20 cellular contexts compared by ENCODE assay signal in the genomic region with DNA sequence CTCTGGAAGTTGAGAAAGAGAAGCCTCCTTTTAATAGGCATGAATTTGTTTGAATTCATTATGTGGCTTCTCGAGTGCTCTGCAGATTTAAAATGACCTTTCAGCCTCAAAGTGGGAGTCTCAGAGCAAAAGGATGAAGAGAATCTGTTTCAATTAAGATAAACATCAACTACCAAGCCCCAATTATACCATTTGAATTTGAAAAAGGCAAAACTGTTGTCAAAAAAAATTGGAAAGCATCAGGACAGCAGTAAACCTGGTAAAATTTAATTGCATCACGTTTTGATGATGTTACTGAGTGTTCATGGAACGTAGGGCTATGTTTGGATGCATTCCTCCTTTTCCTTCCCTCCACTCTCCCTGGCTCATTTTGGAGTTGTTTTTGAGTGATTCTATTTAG.
DNase-seq lines count a peak whose midpoint lies in the region; ATAC-seq and TF ChIP-seq lines count a peak whose summit lies in the region.
"Had no signal": no experiment of that assay in that cellular context is flagged by ENCODE, and none has a peak within 500 bp of the region (broad histone marks: within the 10 kb centered on the region; RNA-seq: fewer than 3 reads in every experiment).

No MANE protein-coding gene starts in this region.

- no peak for TF ChIP-seq POLR2A in uterus (IDR thresholded peaks at IDR 0.05)

- no peaks in the 10 kb centered on the region for H3K36me3 ChIP-seq in osteoblast (ENCODE audit: insufficient read depth, low read length)
- H3K36me3 ChIP-seq in uterus, result no peaks in the 10 kb centered on the region
- no peaks in the 10 kb centered on the region for H3K36me3 ChIP-seq in left ventricle myocardium inferior

- no peaks in the 10 kb centered on the region for H4K20me1 ChIP-seq in osteoblast (ENCODE audit: insufficient read depth, low read length)

- DNase-seq in DMS 273 (lab: John Stamatoyannopoulos, UW; ENCODE audit: unreplicated experiment) (peak; percentile 53), DMS 273 treated with DMSO at 0.1 percent for 48 hours (lab: John Stamatoyannopoulos, UW) (no peak), fibroblast of villous mesenchyme (ENCODE audit: low read depth) (peak; percentile 18), osteoblast (ENCODE audit: insufficient read length, low spot score, missing footprints) (no peak), uterus (no peak), left ventricle myocardium inferior (no peak)
- DNase-seq: DMS153, GF-D8, H9, KBM-7, NCI-H187, NCI-H2107, NCI-H2227 treated with DMSO at 0.1 percent for 48 hours, NCI-H510A treated with DMSO at 0.1 percent for 48 hours, NCI-H774, SHP77 had no signal

- H3K4me3 ChIP-seq in fibroblast of villous mesenchyme (ENCODE audit: low read depth, low read length) (no peak overlapping the region), osteoblast (ENCODE audit: insufficient read depth, low read length) (no peak overlapping the region), uterus (no peak overlapping the region), left ventricle myocardium inferior (no peak overlapping the region)

- TF ChIP-seq CTCF in fibroblast of villous mesenchyme (IDR thresholded peaks at IDR 0.05; ENCODE audit: insufficient read depth, low read depth, low read length), result no peak
- TF ChIP-seq CTCF in osteoblast (IDR thresholded peaks at IDR 0.05; ENCODE audit: extremely low read depth, low read depth, low read length), result no peak
- TF ChIP-seq CTCF in uterus (IDR thresholded peaks at IDR 0.05), result no peak
- no peak for TF ChIP-seq CTCF in left ventricle myocardium inferior (IDR thresholded peaks at IDR 0.05; ENCODE audit: borderline replicate concordance)

- intact Hi-C loops in uterus (cut with DNase I; ENCODE audit: low total_unique reads), result no loop called here
- intact Hi-C loops in left ventricle myocardium inferior (cut with micrococcal nuclease), result no loop called here

- H2AFZ ChIP-seq in osteoblast (ENCODE audit: low read length), result peak overlapping the region; percentile 35

- no peaks in the 10 kb centered on the region for H3K9me3 ChIP-seq in osteoblast (ENCODE audit: low read depth, low read length)
- H3K9me3 ChIP-seq in uterus, result no peaks in the 10 kb centered on the region
- H3K9me3 ChIP-seq in left ventricle myocardium inferior (replicated peaks), result peaks cover 4% of the 10 kb centered on the region

- H3K27me3 ChIP-seq in osteoblast (ENCODE audit: insufficient read depth, low read length), result no peaks in the 10 kb centered on the region
- H3K27me3 ChIP-seq in uterus, result no peaks in the 10 kb centered on the region
- H3K27me3 ChIP-seq in left ventricle myocardium inferior (ENCODE audit: low read depth), result no peaks in the 10 kb centered on the region

- ATAC-seq in HG03280 (IDR thresholded peaks at IDR 0.05; ENCODE audit: unreplicated experiment) (no peak), GM21360 (IDR thresholded peaks at IDR 0.05; ENCODE audit: unreplicated experiment) (no peak)
- ATAC-seq: HepG2 had no signal

- H3K4me2 ChIP-seq in osteoblast (ENCODE audit: insufficient read depth, low read length), result no peak overlapping the region

- H3K27ac ChIP-seq in osteoblast (ENCODE audit: low read depth, low read length), result no peak overlapping the region
- peak overlapping the region; percentile 65 to 69 for H3K27ac ChIP-seq in uterus
- H3K27ac ChIP-seq in left ventricle myocardium inferior (replicated peaks), result no peak overlapping the region
- H3K27ac ChIP-seq: 22Rv1 had no signal

- no peaks in the 10 kb centered on the region for H3K4me1 ChIP-seq in osteoblast (ENCODE audit: insufficient read depth, low read length)
- H3K4me1 ChIP-seq in uterus, result peaks cover 0 to 8% of the 10 kb centered on the region in 2 donors
- H3K4me1 ChIP-seq in left ventricle myocardium inferior, result peaks cover 49% of the 10 kb centered on the region

- H3K79me2 ChIP-seq in osteoblast (ENCODE audit: insufficient read depth, low read length), result no peaks in the 10 kb centered on the region

Comparison
In these comparisons a context has a peak if more than half of its experiments do, and no peak if none do; other contexts are left out.
1. DNase-seq: peak in DMS 273 (single experiment) and fibroblast of villous mesenchyme (single experiment); none in DMS 273 treated with DMSO at 0.1 percent for 48 hours (single experiment), osteoblast (single experiment), uterus (0 of 2) and left ventricle myocardium inferior (single experiment).
2. H3K27ac ChIP-seq: peak in uterus (2 of 2); none in osteoblast (single experiment) and left ventricle myocardium inferior (single experiment).